Comparison of ENCODE assay signal across 11 cellular contexts in genomic region chr6:138162947-138163569, GRCh38. TPM values are rescaled to one million over a fixed set of nuclear protein-coding genes. Genes with fewer than 3 reads are reported as not detected.
DNase-seq lines count a peak whose midpoint lies in the region; ATAC-seq, FAIRE-seq and TF ChIP-seq lines count a peak whose summit lies in the region.
"Had no signal": no experiment of that assay in that cellular context is flagged by ENCODE, and none has a peak within 500 bp of the region (broad histone marks: within the 10 kb centered on the region; RNA-seq: fewer than 3 reads in every experiment).

No MANE protein-coding gene starts in this region.

- no peaks in the 10 kb centered on the region for H3K36me3 ChIP-seq in H1 (ENCODE audit: control insufficient read depth in 2 of 4, insufficient read depth in 4 of 4, low read length in 3 of 4)
- H3K36me3 ChIP-seq: ovary had no signal

- H3K4me1 ChIP-seq in H1 (replicated peaks in 1 of 4; ENCODE audit: control insufficient read depth in 3 of 4, insufficient read depth in 4 of 4, low read length in 3 of 4), result peaks cover 2 to 13% (median 11%) of the 10 kb centered on the region in 4 experiments; a peak in 5 of 7 replicates

- no peak for ATAC-seq in GM19324 (IDR thresholded peaks at IDR 0.05; ENCODE audit: low FRiP score, unreplicated experiment)
- ATAC-seq in GM21529 (IDR thresholded peaks at IDR 0.05; ENCODE audit: unreplicated experiment), result no peak

- H2AFZ ChIP-seq in H1 (ENCODE audit: low read length), result no peak overlapping the region

- H3K9ac ChIP-seq in H1 (replicated peaks in 1 of 4; ENCODE audit: extremely low read depth in 1 of 4, low read depth in 3 of 4, low read length in 3 of 4), result peak overlapping the region in 1 of 4 experiments; percentile 50; a peak in 1 of 7 replicates
- H3K9ac ChIP-seq: SK-N-SH had no signal

- no peak for TF ChIP-seq CTCF in H1 (IDR thresholded peaks at IDR 0.05; ENCODE audit: control extremely low read depth in 1 of 3, insufficient read depth in 1 of 3, low read depth in 1 of 3, low read length in 3 of 3)

- peaks cover 2% of the 10 kb centered on the region; the same call in 1 of the 2 replicates for H3K79me1 ChIP-seq in H1 (ENCODE audit: low read depth, low read length)

- TF ChIP-seq RAD21 in H1 (IDR thresholded peaks at IDR 0.05 in 1 of 2, conservative IDR thresholded peaks at IDR 0.05 in 1 of 2; ENCODE audit: low read depth in 2 of 2, low read length in 2 of 2), result no peak

- no peak for TF ChIP-seq POLR2A in H1 (IDR thresholded peaks at IDR 0.05; ENCODE audit: control extremely low read depth in 1 of 2, low read depth in 2 of 2, low read length in 2 of 2)

- H3K14ac ChIP-seq in H1 (ENCODE audit: insufficient read length), result no peak overlapping the region

- peak overlapping the region; percentile 79 to 94 for H3K4me2 ChIP-seq in H1 (ENCODE audit: insufficient read depth in 1 of 2, low read depth in 2 of 2, low read length in 2 of 2)

- peak; percentile 23 for DNase-seq in NCI-H345 treated with DMSO at 0.1 percent for 48 hours (lab: John Stamatoyannopoulos, UW; ENCODE audit: unreplicated experiment)
- no peak for DNase-seq in NCI-H345 (lab: John Stamatoyannopoulos, UW)
- peak; percentile 90 for DNase-seq in NCI-H2171 treated with DMSO at 0.1 percent for 48 hours (lab: John Stamatoyannopoulos, UW)
- DNase-seq in H1 (ENCODE audit: low read depth in 1 of 2, low spot score in 2 of 2), result no peak
- peak; percentile 62 for DNase-seq in pons (ENCODE audit: low spot score)
- DNase-seq in kidney glomerular epithelial cell (lab: John Stamatoyannopoulos, UW), result no peak
- DNase-seq: activated gamma-delta T cell, ovary, SK-N-SH had no signal

- no peak overlapping the region for H4K91ac ChIP-seq in H1 (replicated peaks; ENCODE audit: insufficient read length, low read length)

- H4K20me1 ChIP-seq in H1 (replicated peaks in 1 of 2; ENCODE audit: control insufficient read depth in 1 of 2, insufficient read depth in 2 of 2, low read length in 2 of 2), result no peaks in the 10 kb centered on the region

- H3K4me3 ChIP-seq in H1 (ENCODE audit: extremely low read depth in 1 of 4, insufficient read depth in 2 of 4, low read depth in 3 of 4, low read length in 4 of 4), result peak overlapping the region; percentile 66 to 90 (median 89)

- POLR2A ChIA-PET in H1 (lab: Charles Lee; ENCODE audit: partially characterized antibody), result interaction anchor here (1.1 to 2.2 kb wide), 3 partner anchors 15 to 106 kb away, joined by 3 to 5 read pairs (median 3); no protein-coding TSS in a partner anchor

- CTCF ChIA-PET in H1 (lab: Charles Lee; ENCODE audit: partially characterized antibody), result interaction anchor here (1.0 to 1.2 kb wide), 3 partner anchors 45 to 48 kb away, joined by 3 to 5 read pairs (median 3); no protein-coding TSS in a partner anchor

- H3K23ac ChIP-seq in H1 (ENCODE audit: insufficient read length), result no peak overlapping the region

- no peak overlapping the region for H3K27ac ChIP-seq in H1 (ENCODE audit: low read depth, low read length)
- H3K27ac ChIP-seq: ovary had no signal

- no peak overlapping the region for H3K56ac ChIP-seq in H1 (replicated peaks; ENCODE audit: insufficient read length, low read depth, low read length)

- FAIRE-seq in H1 (lab: Jason Lieb, UNC), result no peak

- H3K23me2 ChIP-seq in H1 (ENCODE audit: low read depth, low read length), result peaks cover 14% of the 10 kb centered on the region

- H2BK15ac ChIP-seq in H1 (ENCODE audit: low read length), result no peak overlapping the region

- H3K79me2 ChIP-seq in H1 (ENCODE audit: control insufficient read depth in 1 of 2, insufficient read depth in 2 of 2, low read length in 2 of 2), result peaks cover 6 to 23% of the 10 kb centered on the region in 2 experiments; a peak in 3 of 4 replicates

- H2BK5ac ChIP-seq in H1 (ENCODE audit: low read depth, low read length), result no peak overlapping the region

- no peaks in the 10 kb centered on the region for H3K9me3 ChIP-seq in H1 (ENCODE audit: insufficient read depth in 2 of 2, low read depth in 1 of 2, low read length in 1 of 2)
- H3K9me3 ChIP-seq: ovary, SK-N-SH had no signal

- H3K18ac ChIP-seq in H1 (ENCODE audit: extremely low read depth, low read length), result no peak overlapping the region

- H4K8ac ChIP-seq in H1 (ENCODE audit: extremely low read depth, insufficient read depth, low read length), result no peak overlapping the region

- no peak overlapping the region; the same call in 1 of the 2 replicates for H2BK20ac ChIP-seq in H1 (ENCODE audit: low read length)

- WGBS in H1 (ENCODE audit: extremely low coverage in 1 of 2, insufficient coverage in 1 of 2, insufficient read length in 1 of 2, insufficient replicate concordance in 2 of 2, low coverage in 1 of 2, low lambda C conversion rate in 2 of 2, missing lambda C conversion rate in 1 of 2), 2 experiments, result 35% methylated on average over 5 of the region's 5 CpGs; no CpG with 5 or more reads in 1 of the 2 experiments

- no peak overlapping the region for H3K4ac ChIP-seq in H1 (replicated peaks; ENCODE audit: insufficient read length, low read depth, low read length)

- H2BK12ac ChIP-seq in H1 (ENCODE audit: low read depth, low read length), result no peak overlapping the region

- no peak overlapping the region for H2BK120ac ChIP-seq in H1 (replicated peaks; ENCODE audit: low read depth, low read length)

- H2AK5ac ChIP-seq in H1 (ENCODE audit: low read depth, low read length), result no peak overlapping the region

- no peak overlapping the region for H4K5ac ChIP-seq in H1 (ENCODE audit: insufficient read length, low read depth, low read length)

- TF ChIP-seq EP300 in H1 (IDR thresholded peaks at IDR 0.05; ENCODE audit: borderline replicate concordance in 1 of 2, low read depth in 2 of 2, low read length in 2 of 2), result no peak

- H3K27me3 ChIP-seq in H1 (replicated peaks in 1 of 4; ENCODE audit: control insufficient read depth in 3 of 4, extremely low read depth in 1 of 4, insufficient read depth in 3 of 4, low read length in 3 of 4), result peaks cover 0 to 3% (median 2%) of the 10 kb centered on the region in 4 experiments; a peak in 4 of 7 replicates
- H3K27me3 ChIP-seq: ovary had no signal

RNA-seq across cellular contexts. Expression of gene ARFGEF3, which starts 1.3 kb away (rescaled TPM):
- 22.9 and 23.2 TPM in 2 replicates for total RNA-seq in H1 (2021; fragmentation: NEBNext Ultra II Directional; extraction: Animal tissue kit (Norgen Biotek cat#: 25700))
- polyA plus RNA-seq in H1 (2011; rRNA removed), result 5.6 and 5.8 TPM in 2 replicates
- polyA plus RNA-seq in H1 (2011; cell fraction: cytosol; rRNA removed), result 5.9 TPM
- 9.8 TPM for polyA plus RNA-seq in H1 (2011; cell fraction: nucleus; rRNA removed)
- 6.6 to 9.8 TPM (median 9.1 TPM) in 4 replicates for polyA plus RNA-seq in H1 (2012, experiment 1 of 2)
- 0.94 TPM for polyA plus RNA-seq in H1 (2012, experiment 2 of 2)
- polyA plus RNA-seq in H1 (2013, experiment 1 of 2), result 9.1 TPM
- 8.4 TPM for polyA plus RNA-seq in H1 (2013, experiment 2 of 2)
- polyA minus RNA-seq in H1 (2011; rRNA and poly(A)+ RNA removed), result 30.9 and 33.5 TPM in 2 replicates
- polyA minus RNA-seq in H1 (2011; cell fraction: cytosol; rRNA and poly(A)+ RNA removed), result 17.6 TPM
- polyA minus RNA-seq in H1 (2011; cell fraction: nucleus; rRNA and poly(A)+ RNA removed), result 24.6 TPM
- polyA plus RNA-seq: SK-N-SH had no signal

RNA-seq across cellular contexts. Expression of gene PBOV1, which starts 55.2 kb away (rescaled TPM):
- not detected in 2 replicates for total RNA-seq in H1 (2021; fragmentation: NEBNext Ultra II Directional; extraction: Animal tissue kit (Norgen Biotek cat#: 25700))
- polyA plus RNA-seq in H1 (2011; rRNA removed), result not detected in 2 replicates
- not detected for polyA plus RNA-seq in H1 (2011; cell fraction: cytosol; rRNA removed)
- polyA plus RNA-seq in H1 (2011; cell fraction: nucleus; rRNA removed), result not detected
- not detected in 4 replicates for polyA plus RNA-seq in H1 (2012, experiment 1 of 2)
- polyA plus RNA-seq in H1 (2012, experiment 2 of 2), result not detected
- not detected for polyA plus RNA-seq in H1 (2013, experiment 1 of 2)
- polyA plus RNA-seq in H1 (2013, experiment 2 of 2), result not detected
- not detected in 2 replicates for polyA minus RNA-seq in H1 (2011; rRNA and poly(A)+ RNA removed)
- not detected for polyA minus RNA-seq in H1 (2011; cell fraction: cytosol; rRNA and poly(A)+ RNA removed)
- polyA minus RNA-seq in H1 (2011; cell fraction: nucleus; rRNA and poly(A)+ RNA removed), result 0.20 TPM
- total RNA-seq: ovary had no signal
- polyA plus RNA-seq: ovary, SK-N-SH had no signal

RNA-seq across cellular contexts. Expression of gene PERP, which starts 55.8 kb away (rescaled TPM):
- 26.7 and 26.8 TPM in 2 replicates for total RNA-seq in H1 (2021; fragmentation: NEBNext Ultra II Directional; extraction: Animal tissue kit (Norgen Biotek cat#: 25700))
- polyA plus RNA-seq in H1 (2011; rRNA removed), result 21.0 and 21.4 TPM in 2 replicates
- polyA plus RNA-seq in H1 (2011; cell fraction: cytosol; rRNA removed), result 14.2 TPM
- 12.9 TPM for polyA plus RNA-seq in H1 (2011; cell fraction: nucleus; rRNA removed)
- polyA plus RNA-seq in H1 (2012, experiment 1 of 2), result 16.2 to 18.7 TPM (median 17.0 TPM) in 4 replicates
- polyA plus RNA-seq in H1 (2012, experiment 2 of 2), result 5.6 TPM
- polyA plus RNA-seq in H1 (2013, experiment 1 of 2), result 33.3 TPM
- polyA plus RNA-seq in H1 (2013, experiment 2 of 2), result 41.5 TPM
- 18.5 and 21.3 TPM in 2 replicates for polyA minus RNA-seq in H1 (2011; rRNA and poly(A)+ RNA removed)
- 9.4 TPM for polyA minus RNA-seq in H1 (2011; cell fraction: cytosol; rRNA and poly(A)+ RNA removed)
- 8.3 TPM for polyA minus RNA-seq in H1 (2011; cell fraction: nucleus; rRNA and poly(A)+ RNA removed)

Comparison
In these comparisons a context has a peak if more than half of its experiments do, and no peak if none do; other contexts are left out.
1. DNase-seq: peak in NCI-H345 treated with DMSO at 0.1 percent for 48 hours (single experiment), NCI-H2171 treated with DMSO at 0.1 percent for 48 hours (single experiment) and pons (single experiment); none in NCI-H345 (single experiment), H1 (0 of 2) and kidney glomerular epithelial cell (single experiment).